12 cellular contexts compared by ENCODE assay signal in the genomic region with DNA sequence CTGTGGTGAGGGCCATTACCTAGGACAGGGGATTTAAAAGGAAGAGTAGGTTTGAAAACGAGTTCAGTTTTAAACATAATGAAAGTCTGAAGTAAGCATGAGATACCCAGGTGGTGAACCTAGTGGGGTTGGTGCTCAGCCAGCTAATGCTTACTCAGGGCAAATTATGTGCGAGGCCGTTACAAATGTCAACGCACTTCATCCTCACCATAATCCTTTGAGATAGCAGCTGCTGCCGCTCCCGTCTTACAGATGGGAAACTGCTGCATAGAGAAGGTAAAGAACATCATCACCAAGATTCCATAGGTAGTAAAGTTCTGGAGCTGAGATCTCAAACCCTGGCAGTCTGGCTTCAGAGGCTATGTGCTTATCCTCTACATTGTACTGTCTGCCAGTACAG.
"Had no signal": no experiment of that assay in that cellular context is flagged by ENCODE, and none has a peak within 500 bp of the region (broad histone marks: within the 10 kb centered on the region; RNA-seq: fewer than 3 reads in every experiment).

No MANE protein-coding gene starts in this region.

- DNase-seq: activated B cell treated with CpG ODN at 0.5 μM for 24 hours; activated naive CD4-positive, alpha-beta T cell treated with anti-CD3 and anti-CD28 coated beads, Interleukin-2, amount 10 ng/mL, durations not matched to agents 7 days and 5 days; activated T-cell treated with anti-CD3 and anti-CD28 coated beads for 4 hours; effector CD8-positive, alpha-beta T cell; kidney; thyroid gland had no signal

- H3K27ac Mint-ChIP-seq: activated B cell treated with CpG ODN at 0.5 μM for 24 hours; activated CD4-positive, alpha-beta T cell treated with anti-CD3 and anti-CD28 coated beads, Interleukin-2, amount 10 ng/mL, durations not matched to agents 7 days and 5 days; activated naive CD4-positive, alpha-beta T cell treated with anti-CD3 and anti-CD28 coated beads, Interleukin-2, amount 10 ng/mL, durations not matched to agents 7 days and 5 days; activated T-helper 2 cell treated with anti-CD3 and anti-CD28 coated beads, Interferon-gamma antibody, Interleukin-2, Interleukin-4, amounts not matched to agents 10 μg/mL and 5 μg/mL and 100 μg/mL, durations not matched to agents 14 hours and 24 hours and 36 hours had no signal

- H3K9me3 Mint-ChIP-seq: activated CD4-positive, alpha-beta T cell treated with anti-CD3 and anti-CD28 coated beads, Interleukin-2, amount 10 ng/mL, durations not matched to agents 7 days and 5 days; activated naive CD4-positive, alpha-beta T cell treated with anti-CD3 and anti-CD28 coated beads, Interleukin-2, amount 10 ng/mL, durations not matched to agents 7 days and 5 days; activated T-helper 2 cell treated with anti-CD3 and anti-CD28 coated beads, Interferon-gamma antibody, Interleukin-2, Interleukin-4, amounts not matched to agents 10 μg/mL and 5 μg/mL and 100 μg/mL, durations not matched to agents 14 hours and 24 hours and 36 hours had no signal

- ATAC-seq: gastroesophageal sphincter had no signal

- H3K9me3 ChIP-seq: thyroid gland had no signal

- H3K4me3 ChIP-seq: coronary artery, gastroesophageal sphincter, skin epidermis, thyroid gland had no signal

- H3K27me3 Mint-ChIP-seq: activated B cell treated with CpG ODN at 0.5 μM for 24 hours; activated CD4-positive, alpha-beta T cell treated with anti-CD3 and anti-CD28 coated beads, Interleukin-2, amount 10 ng/mL, durations not matched to agents 7 days and 5 days; activated naive CD4-positive, alpha-beta T cell treated with anti-CD3 and anti-CD28 coated beads, Interleukin-2, amount 10 ng/mL, durations not matched to agents 7 days and 5 days had no signal

- H3K4me1 Mint-ChIP-seq: activated B cell treated with CpG ODN at 0.5 μM for 24 hours; activated CD4-positive, alpha-beta T cell treated with anti-CD3 and anti-CD28 coated beads, Interleukin-2, amount 10 ng/mL, durations not matched to agents 7 days and 5 days; activated naive CD4-positive, alpha-beta T cell treated with anti-CD3 and anti-CD28 coated beads, Interleukin-2, amount 10 ng/mL, durations not matched to agents 7 days and 5 days had no signal

- H3K4me3 Mint-ChIP-seq: activated B cell treated with CpG ODN at 0.5 μM for 24 hours; activated CD4-positive, alpha-beta T cell treated with anti-CD3 and anti-CD28 coated beads, Interleukin-2, amount 10 ng/mL, durations not matched to agents 7 days and 5 days; activated naive CD4-positive, alpha-beta T cell treated with anti-CD3 and anti-CD28 coated beads, Interleukin-2, amount 10 ng/mL, durations not matched to agents 7 days and 5 days had no signal

- H3K4me1 ChIP-seq: parathyroid adenoma had no signal
